Comparison of ENCODE assay signal across 20 cellular contexts in genomic region chr7:24139996-24140395, GRCh38.
DNase-seq lines count a peak whose midpoint lies in the region; ATAC-seq, FAIRE-seq and TF ChIP-seq lines count a peak whose summit lies in the region.
"Had no signal": no experiment of that assay in that cellular context is flagged by ENCODE, and none has a peak within 500 bp of the region (broad histone marks: within the 10 kb centered on the region; RNA-seq: fewer than 3 reads in every experiment).

No MANE protein-coding gene starts in this region.

- no peak for FAIRE-seq in HepG2 (lab: Jason Lieb, UNC)
- FAIRE-seq: A549, D721Med, G401.6, GM12891, H54, HTR-8/SVneo had no signal

- 0% methylated on average over 3 of the region's 3 CpGs for WGBS in HepG2 (ENCODE audit: low lambda C conversion rate)
- 68% methylated on average over 3 of the region's 3 CpGs for WGBS in right lobe of liver (ENCODE audit: insufficient coverage, low coverage, low lambda C conversion rate, missing lambda C conversion rate)
- 47% methylated on average over 3 of the region's 3 CpGs for whole genome bisulfite sequencing in esophagus muscularis mucosa

- intact Hi-C loops in HepG2 (cut with micrococcal nuclease; ENCODE audit: unreplicated experiment) (no loop called here), right lobe of liver (cut with DNase I) (no loop called here), esophagus muscularis mucosa (cut with DNase I) (no loop called here), OCI-LY7 (cut with micrococcal nuclease; ENCODE audit: unreplicated experiment) (no loop called here)

- no peak for TF ChIP-seq POLR2A in HepG2 (IDR thresholded peaks at IDR 0.05; ENCODE audit: insufficient read depth in 1 of 2, low read depth in 2 of 2, low read length in 2 of 2)
- no peak for TF ChIP-seq POLR2A in right lobe of liver (IDR thresholded peaks at IDR 0.05)
- no peak for TF ChIP-seq POLR2A in esophagus muscularis mucosa (IDR thresholded peaks at IDR 0.05; ENCODE audit: low read depth)

- TF ChIP-seq CTCF in HepG2 (CRISPR knock-in tag; IDR thresholded peaks at IDR 0.05) (no peak), right lobe of liver (IDR thresholded peaks at IDR 0.05) (no peak), esophagus muscularis mucosa (IDR thresholded peaks at IDR 0.05) (no peak), osteoblast (IDR thresholded peaks at IDR 0.05; ENCODE audit: extremely low read depth, low read depth, low read length) (no peak), OCI-LY7 (conservative IDR thresholded peaks at IDR 0.05; ENCODE audit: low read length) (no peak)

- H3K79me2 ChIP-seq in HepG2 (ENCODE audit: insufficient read depth, low read length) (no peaks in the 10 kb centered on the region), osteoblast (ENCODE audit: insufficient read depth, low read length) (no peaks in the 10 kb centered on the region), OCI-LY7 (ENCODE audit: insufficient read depth, low read depth, low read length) (no peaks in the 10 kb centered on the region)

- H3K4me3 ChIP-seq in HepG2 (replicated peaks in 1 of 3; ENCODE audit: insufficient read depth in 1 of 3, low read depth in 2 of 3, low read length in 3 of 3) = no peak overlapping the region
- no peak overlapping the region for H3K4me3 ChIP-seq in right lobe of liver
- no peak overlapping the region for H3K4me3 ChIP-seq in esophagus muscularis mucosa
- no peak overlapping the region for H3K4me3 ChIP-seq in osteoblast (ENCODE audit: insufficient read depth, low read length)
- H3K4me3 ChIP-seq in OCI-LY7 (ENCODE audit: low read depth, low read length, poor library complexity, severe bottlenecking) = no peak overlapping the region
- H3K4me3 ChIP-seq: A549, GM23248 had no signal

- POLR2A ChIA-PET in HepG2 (lab: Yijun Ruan, JAX) (no interaction called here), OCI-LY7 (lab: Charles Lee) (interaction anchor here (0.7 kb wide), 1 partner anchor 1354 kb away, joined by 3 read pairs; no protein-coding TSS in a partner anchor)

- H4K20me1 ChIP-seq in HepG2 (ENCODE audit: insufficient read depth, low read length) (no peaks in the 10 kb centered on the region), osteoblast (ENCODE audit: insufficient read depth, low read length) (no peaks in the 10 kb centered on the region), OCI-LY7 (ENCODE audit: insufficient read depth, low read length) (no peaks in the 10 kb centered on the region)

- no peaks in the 10 kb centered on the region for H3K27me3 ChIP-seq in HepG2 (ENCODE audit: control insufficient read depth in 1 of 2, insufficient read depth in 2 of 2, low read length in 2 of 2)
- H3K27me3 ChIP-seq in right lobe of liver = no peaks in the 10 kb centered on the region
- H3K27me3 ChIP-seq in esophagus muscularis mucosa = peaks cover 0 to 6% (median 0%) of the 10 kb centered on the region in 4 donors
- no peaks in the 10 kb centered on the region for H3K27me3 ChIP-seq in osteoblast (ENCODE audit: insufficient read depth, low read length)

- H2AFZ ChIP-seq in HepG2 (ENCODE audit: low read length) (no peak overlapping the region), osteoblast (ENCODE audit: low read length) (no peak overlapping the region), OCI-LY7 (ENCODE audit: low read length) (no peak overlapping the region)
- H2AFZ ChIP-seq: GM23248 had no signal

- no peaks in the 10 kb centered on the region for H3K4me1 ChIP-seq in HepG2 (ENCODE audit: insufficient read depth, low read length)
- H3K4me1 ChIP-seq in right lobe of liver = no peaks in the 10 kb centered on the region
- H3K4me1 ChIP-seq in esophagus muscularis mucosa = peaks cover 0 to 3% (median 0%) of the 10 kb centered on the region in 4 donors
- no peaks in the 10 kb centered on the region for H3K4me1 ChIP-seq in osteoblast (ENCODE audit: insufficient read depth, low read length)
- no peaks in the 10 kb centered on the region for H3K4me1 ChIP-seq in OCI-LY7 (ENCODE audit: insufficient read depth, low read length, poor library complexity, severe bottlenecking)
- H3K4me1 ChIP-seq: A549, Caco-2 had no signal

- ATAC-seq in HepG2 (no peak), right lobe of liver (no peak)
- ATAC-seq: A549 had no signal

- DNase-seq in HepG2 (ENCODE audit: low spot score) = no peak
- DNase-seq in right lobe of liver = no peak
- peak; percentile 83 for DNase-seq in esophagus muscularis mucosa (ENCODE audit: extremely low spot score)
- peak; percentile 23 for DNase-seq in osteoblast (ENCODE audit: insufficient read length, low spot score, missing footprints)
- DNase-seq in NCI-H1436 treated with DMSO at 0.1 percent for 48 hours (lab: John Stamatoyannopoulos, UW) = no peak
- DNase-seq in OCI-LY7 (ENCODE audit: low spot score) = no peak
- DNase-seq in NCI-H1436 (lab: John Stamatoyannopoulos, UW) = no peak
- DNase-seq: AML-193; Caco-2; CD4-positive, alpha-beta T cell; GM23248; HCEC 1CT had no signal

- H3K27ac ChIP-seq in HepG2 (ENCODE audit: extremely low read length, insufficient read depth, low read length) (no peak overlapping the region), right lobe of liver (no peak overlapping the region), esophagus muscularis mucosa (replicated peaks in 1 of 4) (no peak overlapping the region), osteoblast (ENCODE audit: low read depth, low read length) (no peak overlapping the region), OCI-LY7 (ENCODE audit: low read depth, low read length, poor library complexity, severe bottlenecking) (no peak overlapping the region)
- H3K27ac ChIP-seq: 22Rv1, A549, C4-2B, GM23248 had no signal

- CTCF ChIA-PET in HepG2 (lab: Yijun Ruan, JAX; ENCODE audit: low intra/inter-chr PET ratio, low total read pairs) = no interaction called here
- CTCF ChIA-PET in OCI-LY7 (lab: Charles Lee; ENCODE audit: unreplicated experiment) = no interaction called here

- TF ChIP-seq EP300 in HepG2 (IDR thresholded peaks at IDR 0.05; ENCODE audit: low read depth in 2 of 2, low read length in 2 of 2) = no peak
- no peak for TF ChIP-seq EP300 in HepG2 (CRISPR knock-in tag; IDR thresholded peaks at IDR 0.05; ENCODE audit: borderline replicate concordance)
- no peak for TF ChIP-seq EP300 in esophagus muscularis mucosa (IDR thresholded peaks at IDR 0.05)

- in situ Hi-C loops in HepG2 (cut with HindIII; ENCODE audit: extremely low pct_ligation_motif_present, low pct_unique_long_range_greater_than_20kb) = no loop called here

- H3K9me2 ChIP-seq in OCI-LY7 (ENCODE audit: insufficient read depth, low read length) = no peaks in the 10 kb centered on the region

- BruUV-seq in HepG2 (replicated peaks; lab: Mats Ljungman, UMichigan) (no TSS peak), OCI-LY7 (replicated peaks; lab: Mats Ljungman, UMichigan) (no TSS peak)

- H3K4me2 ChIP-seq in HepG2 (ENCODE audit: low read depth, low read length) (no peak overlapping the region), osteoblast (ENCODE audit: insufficient read depth, low read length) (no peak overlapping the region), OCI-LY7 (ENCODE audit: low read length) (no peak overlapping the region)
- H3K4me2 ChIP-seq: A549 had no signal

- no peak for TF ChIP-seq RAD21 in HepG2 (CRISPR knock-in tag; IDR thresholded peaks at IDR 0.05)

- H3K36me3 ChIP-seq in HepG2 (replicated peaks in 1 of 2; ENCODE audit: control insufficient read depth in 1 of 2, insufficient read depth in 2 of 2, low read length in 2 of 2) = no peaks in the 10 kb centered on the region
- H3K36me3 ChIP-seq in right lobe of liver = no peaks in the 10 kb centered on the region
- H3K36me3 ChIP-seq in esophagus muscularis mucosa = no peaks in the 10 kb centered on the region
- no peaks in the 10 kb centered on the region for H3K36me3 ChIP-seq in osteoblast (ENCODE audit: insufficient read depth, low read length)
- no peaks in the 10 kb centered on the region for H3K36me3 ChIP-seq in OCI-LY7 (ENCODE audit: insufficient read depth, low read length)

- H3K9me3 ChIP-seq in HepG2 (ENCODE audit: low read length) (no peaks in the 10 kb centered on the region), right lobe of liver (no peaks in the 10 kb centered on the region), esophagus muscularis mucosa (no peaks in the 10 kb centered on the region), osteoblast (ENCODE audit: low read depth, low read length) (no peaks in the 10 kb centered on the region), OCI-LY7 (ENCODE audit: low read length) (no peaks in the 10 kb centered on the region)
- H3K9me3 ChIP-seq: A549, Caco-2 had no signal

- no peak overlapping the region for H3K9ac ChIP-seq in HepG2 (ENCODE audit: insufficient read depth, low read depth, low read length)
- H3K9ac ChIP-seq: GM23248 had no signal

TF ChIP-seq in HepG2, 621 proteins besides CTCF, POLR2A, EP300 and RAD21:
- TF ChIP-seq ZNF772 (CRISPR knock-in tag; IDR thresholded peaks at IDR 0.05) (no peak), ZNF629 (CRISPR knock-in tag; conservative IDR thresholded peaks at IDR 0.05) (peak; percentile 49; the same call in 1 of the 2 replicates)
TF ChIP-seq in HepG2: peak in this region for 1.

Comparison
In these comparisons a context has a peak if more than half of its experiments do, and no peak if none do; other contexts are left out.
1. DNase-seq: peak in esophagus muscularis mucosa (single experiment) and osteoblast (single experiment); none in HepG2 (single experiment), right lobe of liver (0 of 3), NCI-H1436 treated with DMSO at 0.1 percent for 48 hours (single experiment), OCI-LY7 (single experiment) and NCI-H1436 (single experiment).